Comparison of ENCODE assay signal across 1 cellular context in the genomic region with DNA sequence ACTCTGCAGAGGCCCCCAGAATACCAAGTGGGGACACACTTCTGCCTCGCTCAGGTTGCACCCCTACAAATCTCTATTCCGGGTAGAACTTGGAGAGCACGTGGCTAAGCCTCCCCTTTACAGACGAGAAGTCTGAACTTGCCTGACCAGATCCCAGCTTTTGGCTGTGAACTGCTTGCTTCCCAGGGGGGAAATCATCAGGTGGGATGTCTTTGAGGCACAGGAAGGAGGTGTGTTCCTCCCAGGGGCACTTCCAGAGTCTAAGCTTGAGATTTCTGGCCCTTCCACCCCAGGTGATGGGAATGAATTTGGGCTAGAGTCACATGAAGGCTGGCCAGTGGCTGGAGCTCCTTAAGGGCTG.
TF ChIP-seq lines count a peak whose summit lies in the region.

No MANE protein-coding gene starts in this region.

TF ChIP-seq in A549, 52 proteins besides CTCF, POLR2A, EP300 and RAD21 (continued from another document):
- TF ChIP-seq, protein P1, sequence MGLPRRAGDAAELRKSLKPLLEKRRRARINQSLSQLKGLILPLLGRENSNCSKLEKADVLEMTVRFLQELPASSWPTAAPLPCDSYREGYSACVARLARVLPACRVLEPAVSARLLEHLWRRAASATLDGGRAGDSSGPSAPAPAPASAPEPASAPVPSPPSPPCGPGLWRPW (IDR thresholded peaks at IDR 0.05), result no peak
- TF ChIP-seq CBX8 (IDR thresholded peaks at IDR 0.05), result no peak
- no peak for TF ChIP-seq BHLHE40 (IDR thresholded peaks at IDR 0.05; ENCODE audit: low read depth, low read length)
- no peak for TF ChIP-seq E2F6 (IDR thresholded peaks at IDR 0.05; ENCODE audit: borderline replicate concordance, low read depth)
- no peak for TF ChIP-seq CEBPB (IDR thresholded peaks at IDR 0.05)
- no peak for TF ChIP-seq RNF2 (IDR thresholded peaks at IDR 0.05; ENCODE audit: borderline replicate concordance, low read depth)
TF ChIP-seq in A549: peak in this region for 0.
